Comparison of ENCODE assay signal across 23 cellular contexts in genomic region chr16:83109736-83110135, GRCh38.
"Had no signal": no experiment of that assay in that cellular context is flagged by ENCODE, and none has a peak within 500 bp of the region (broad histone marks: within the 10 kb centered on the region; RNA-seq: fewer than 3 reads in every experiment).

No MANE protein-coding gene starts in this region.

- ATAC-seq: activated CD4-positive, CD25-positive, alpha-beta regulatory T cell treated with anti-CD3 and anti-CD28 coated beads, Interleukin-2, amount 50 U/mL, for 24 hours; activated naive CD8-positive, alpha-beta T cell treated with anti-CD3 and anti-CD28 coated beads, Interleukin-2, amount 50 U/mL, for 24 hours; activated T-cell treated with anti-CD3 and anti-CD28 coated beads, Interleukin-2, amount 50 U/mL, for 4 hours; mucosa of descending colon; naive thymus-derived CD4-positive, alpha-beta T cell; psoas muscle; right cardiac atrium; T-cell had no signal

- H3K27me3 ChIP-seq: brain microvascular endothelial cell, neural progenitor cell, ovary had no signal

- H3K9me3 ChIP-seq: mucosa of descending colon, ovary, psoas muscle had no signal

- H2AFZ ChIP-seq: neural progenitor cell had no signal

- H3K36me3 ChIP-seq: brain microvascular endothelial cell, neural progenitor cell, ovary had no signal

- H3K4me1 ChIP-seq: neural progenitor cell had no signal

- H3K9ac ChIP-seq: neural progenitor cell had no signal

- H3K27ac ChIP-seq: brain microvascular endothelial cell, neural progenitor cell, ovary, psoas muscle had no signal

- H3K4me2 ChIP-seq: neural progenitor cell had no signal

- DNase-seq: activated CD4-positive, alpha-beta T cell treated with anti-CD3 and anti-CD28 coated beads, Interleukin-2, amount 50 U/mL, for 1 hour; activated CD8-positive, alpha-beta memory T cell treated with anti-CD3 and anti-CD28 coated beads, Interleukin-2, amount 50 U/mL, for 4 hours; activated effector memory CD4-positive, alpha-beta T cell treated with Interleukin-2 at 50 U/mL for 16 hours; activated naive CD4-positive, alpha-beta T cell treated with anti-CD3 and anti-CD28 coated beads, Interleukin-2, amount 10 ng/mL, durations not matched to agents 7 days and 5 days; activated naive CD8-positive, alpha-beta T cell treated with anti-CD3 and anti-CD28 coated beads, Interleukin-2, amount 50 U/mL, for 24 hours; activated T-cell treated with anti-CD3 and anti-CD28 coated beads, Interleukin-2, amount 50 U/mL, for 4 hours; aorta; brain microvascular endothelial cell; central memory CD4-positive, alpha-beta T cell; endodermal cell; immature natural killer cell; mucosa of descending colon; naive thymus-derived CD4-positive, alpha-beta T cell; ovary; psoas muscle; right cardiac atrium; stimulated activated CD4-positive, alpha-beta T cell treated with anti-CD3 and anti-CD28 coated beads, Interleukin-15, amount 100 ng/mL, for 24 hours; stimulated activated CD4-positive, alpha-beta T cell treated with anti-CD3 and anti-CD28 coated beads, Interleukin-2, amount 100 ng/mL, for 48 hours; T-cell; T-helper 9 cell; trophoblast cell had no signal

- H3K4me3 ChIP-seq: mucosa of descending colon, neural progenitor cell, ovary, psoas muscle had no signal
